11 cellular contexts compared by ENCODE assay signal in genomic region chr14:22865424-22866215, GRCh38.
A peak's percentile ranks its signal among the peaks of the same experiment; 100 is the strongest.
DNase-seq lines count a peak whose midpoint lies in the region; ATAC-seq and TF ChIP-seq lines count a peak whose summit lies in the region.
"Had no signal": no experiment of that assay in that cellular context is flagged by ENCODE, and none has a peak within 500 bp of the region (broad histone marks: within the 10 kb centered on the region; RNA-seq: fewer than 3 reads in every experiment).

No MANE protein-coding gene starts in this region.

- H3K27me3 ChIP-seq in neutrophil: no peaks in the 10 kb centered on the region
- H3K27me3 ChIP-seq: testis had no signal

- peak overlapping the region; percentile 17 for H3K27ac ChIP-seq in neutrophil
- H3K27ac ChIP-seq: testis had no signal

- H3K4me1 ChIP-seq in neutrophil (ENCODE audit: control insufficient read depth in 1 of 2, insufficient read depth in 1 of 2, low read depth in 1 of 2, low read length in 1 of 2): peaks cover 18 to 21% of the 10 kb centered on the region in 2 experiments
- H3K4me1 ChIP-seq: testis had no signal

- H3K9me3 Mint-ChIP-seq in stimulated activated naive B cell treated with anti-CD40 and anti-IgM and Interleukin-4, amounts not matched to agents 10 μg/mL and 1 μg/mL and 100 μg/mL, for 72 hours: no peaks in the 10 kb centered on the region

- TF ChIP-seq POLR2A in NB4 (IDR thresholded peaks at IDR 0.05; ENCODE audit: extremely low read depth, insufficient read length): no peak

- H3K27ac Mint-ChIP-seq in stimulated activated naive B cell treated with anti-CD40 and anti-IgM and Interleukin-4, amounts not matched to agents 10 μg/mL and 1 μg/mL and 100 μg/mL, for 72 hours: no peak overlapping the region

- no peak overlapping the region for H3K4me3 ChIP-seq in NB4 (ENCODE audit: low read depth, low read length)
- no peak overlapping the region for H3K4me3 ChIP-seq in choroid plexus epithelial cell (ENCODE audit: low read depth, low read length)
- no peak overlapping the region for H3K4me3 ChIP-seq in neutrophil (ENCODE audit: low read depth in 1 of 2, low read length in 1 of 2)
- H3K4me3 ChIP-seq: testis had no signal

- H3K9me3 ChIP-seq in neutrophil: no peaks in the 10 kb centered on the region
- H3K9me3 ChIP-seq: testis had no signal

- H3K36me3 ChIP-seq in neutrophil: no peaks in the 10 kb centered on the region

- no peak overlapping the region for H3K4me3 Mint-ChIP-seq in stimulated activated naive B cell treated with anti-CD40 and anti-IgM and Interleukin-4, amounts not matched to agents 10 μg/mL and 1 μg/mL and 100 μg/mL, for 72 hours

- no peaks in the 10 kb centered on the region for H3K27me3 Mint-ChIP-seq in stimulated activated naive B cell treated with anti-CD40 and anti-IgM and Interleukin-4, amounts not matched to agents 10 μg/mL and 1 μg/mL and 100 μg/mL, for 72 hours

- no peak for ATAC-seq in stimulated activated naive B cell treated with anti-CD40 and anti-IgM and Interleukin-4, amounts not matched to agents 10 μg/mL and 1 μg/mL and 100 μg/mL, for 72 hours (replicated peaks)

- intact Hi-C loops in head of caudate nucleus (cut with DNase I): no loop called here

- DNase-seq in NB4 (ENCODE audit: low read depth) (no peak), choroid plexus epithelial cell (ENCODE audit: low read depth) (no peak), AG08395 (ENCODE audit: low spot score) (no peak), head of caudate nucleus (no peak)
- DNase-seq in stimulated activated naive B cell treated with anti-CD40 and anti-IgM and Interleukin-4, amounts not matched to agents 10 μg/mL and 1 μg/mL and 100 μg/mL, for 72 hours: no peak
- DNase-seq: activated effector memory CD4-positive, alpha-beta T cell treated with Interleukin-2 at 50 U/mL for 16 hours; GDM1; NCI-H510A; testis had no signal

- peak; percentile 46 for TF ChIP-seq CTCF in GM12873 (IDR thresholded peaks at IDR 0.05; ENCODE audit: insufficient read depth, low read depth, low read length, missing control alignments)
- peak; percentile 28 for TF ChIP-seq CTCF in NB4 (IDR thresholded peaks at IDR 0.05; ENCODE audit: low read depth, low read length)
- peak; percentile 56 for TF ChIP-seq CTCF in choroid plexus epithelial cell (conservative IDR thresholded peaks at IDR 0.05; ENCODE audit: low read depth, low read length)
- TF ChIP-seq CTCF in neutrophil (IDR thresholded peaks at IDR 0.05): no peak

- H3K4me1 Mint-ChIP-seq in stimulated activated naive B cell treated with anti-CD40 and anti-IgM and Interleukin-4, amounts not matched to agents 10 μg/mL and 1 μg/mL and 100 μg/mL, for 72 hours: peaks cover 1 to 5% of the 10 kb centered on the region in 2 donors

- peaks cover 0 to 1% of the 10 kb centered on the region in 2 donors for H3K36me3 Mint-ChIP-seq in stimulated activated naive B cell treated with anti-CD40 and anti-IgM and Interleukin-4, amounts not matched to agents 10 μg/mL and 1 μg/mL and 100 μg/mL, for 72 hours
